13 cellular contexts compared by ENCODE assay signal in genomic region chr10:79491171-79491835, GRCh38. TPM values are rescaled to one million over a fixed set of nuclear protein-coding genes. Genes with fewer than 3 reads are reported as not detected.
DNase-seq lines count a peak whose midpoint lies in the region; ATAC-seq and TF ChIP-seq lines count a peak whose summit lies in the region.
"Had no signal": no experiment of that assay in that cellular context is flagged by ENCODE, and none has a peak within 500 bp of the region (broad histone marks: within the 10 kb centered on the region; RNA-seq: fewer than 3 reads in every experiment).

No MANE protein-coding gene starts in this region.

- H3K4me3 Mint-ChIP-seq in chondrocyte (ENCODE audit: unreplicated experiment) (no peak overlapping the region), progenitor cell of endocrine pancreas (ENCODE audit: low read depth) (no peak overlapping the region)
- H3K4me3 Mint-ChIP-seq in CD8-positive, alpha-beta memory T cell, result no peak overlapping the region

- no peak overlapping the region for H3K4me3 ChIP-seq in Loucy (ENCODE audit: low read length, poor library complexity, severe bottlenecking)
- no peak overlapping the region for H3K4me3 ChIP-seq in CD8-positive, alpha-beta memory T cell (ENCODE audit: low read length)

- no peaks in the 10 kb centered on the region for H4K20me1 ChIP-seq in Loucy (ENCODE audit: insufficient read depth, low read length, poor library complexity, severe bottlenecking)

- POLR2A ChIA-PET in CD8-positive, alpha-beta memory T cell (lab: Charles Lee), result no interaction called here

- no peaks in the 10 kb centered on the region for H3K9me2 ChIP-seq in Loucy (replicated peaks; ENCODE audit: low read depth, low read length)

- peaks cover 21% of the 10 kb centered on the region for H3K4me1 ChIP-seq in Loucy (ENCODE audit: insufficient read depth, low read length, poor library complexity, severe bottlenecking)
- H3K4me1 ChIP-seq in CD8-positive, alpha-beta memory T cell (ENCODE audit: insufficient read depth, low read length), result no peaks in the 10 kb centered on the region

- no peak overlapping the region for H3K27ac ChIP-seq in CD8-positive, alpha-beta memory T cell (ENCODE audit: low read depth, low read length)
- H3K27ac ChIP-seq: VCaP had no signal

- H3K36me3 ChIP-seq in Loucy (ENCODE audit: insufficient read depth, low read length), result no peaks in the 10 kb centered on the region
- H3K36me3 ChIP-seq in CD8-positive, alpha-beta memory T cell (ENCODE audit: insufficient read depth, low read length), result no peaks in the 10 kb centered on the region

- H3K9ac ChIP-seq in Loucy (ENCODE audit: low read depth, low read length, poor library complexity, severe bottlenecking), result no peak overlapping the region

- peak overlapping the region; percentile 19 for H3K27ac Mint-ChIP-seq in chondrocyte (ENCODE audit: unreplicated experiment)
- no peak overlapping the region for H3K27ac Mint-ChIP-seq in progenitor cell of endocrine pancreas
- peak overlapping the region in 1 of 8 donors; percentile 44 for H3K27ac Mint-ChIP-seq in CD8-positive, alpha-beta memory T cell

- peak overlapping the region; percentile 34; the same call in 1 of the 2 replicates for H2AFZ ChIP-seq in Loucy (ENCODE audit: low read length)

- ATAC-seq in GM21390 (IDR thresholded peaks at IDR 0.05; ENCODE audit: unreplicated experiment), result no peak
- ATAC-seq: sciatic nerve had no signal

- H3K36me3 Mint-ChIP-seq in chondrocyte (ENCODE audit: low read depth) (no peaks in the 10 kb centered on the region), progenitor cell of endocrine pancreas (ENCODE audit: insufficient read depth) (no peaks in the 10 kb centered on the region)
- H3K36me3 Mint-ChIP-seq in CD8-positive, alpha-beta memory T cell, result no peaks in the 10 kb centered on the region

- H3K4me2 ChIP-seq in Loucy (ENCODE audit: low read depth, low read length, poor library complexity, severe bottlenecking), result no peak overlapping the region

- H3K27me3 Mint-ChIP-seq in chondrocyte (ENCODE audit: low read depth) (peaks cover 3% of the 10 kb centered on the region), progenitor cell of endocrine pancreas (peaks cover 45% of the 10 kb centered on the region)
- peaks cover 9 to 12% of the 10 kb centered on the region in 2 donors for H3K27me3 Mint-ChIP-seq in CD8-positive, alpha-beta memory T cell

- TF ChIP-seq CTCF in Loucy (conservative IDR thresholded peaks at IDR 0.05; ENCODE audit: low read length), result peak; percentile 41
- no peak for TF ChIP-seq CTCF in chondrocyte (IDR thresholded peaks at IDR 0.05)
- TF ChIP-seq CTCF in progenitor cell of endocrine pancreas (IDR thresholded peaks at IDR 0.05; ENCODE audit: unreplicated experiment), result peak; percentile 27

- H3K9me3 Mint-ChIP-seq in chondrocyte (ENCODE audit: low read depth), result no peaks in the 10 kb centered on the region
- H3K9me3 Mint-ChIP-seq in progenitor cell of endocrine pancreas (ENCODE audit: low read depth), result no peaks in the 10 kb centered on the region
- no peaks in the 10 kb centered on the region for H3K9me3 Mint-ChIP-seq in CD8-positive, alpha-beta memory T cell

- no peaks in the 10 kb centered on the region for H3K27me3 ChIP-seq in Loucy (ENCODE audit: insufficient read depth, low read length, poor library complexity, severe bottlenecking)
- no peaks in the 10 kb centered on the region for H3K27me3 ChIP-seq in CD8-positive, alpha-beta memory T cell (ENCODE audit: insufficient read depth, low read length, poor library complexity, severe bottlenecking)

- CTCF ChIA-PET in CD8-positive, alpha-beta memory T cell (lab: Charles Lee), result interaction anchor here (2.1 kb wide), 1 partner anchor 117 kb away, joined by 6 read pairs; no protein-coding TSS in a partner anchor

- H3F3A ChIP-seq in Loucy (ENCODE audit: low read depth), result no peaks in the 10 kb centered on the region

- no peaks in the 10 kb centered on the region for H3K9me3 ChIP-seq in Loucy (ENCODE audit: insufficient read depth, low read depth, low read length)
- no peaks in the 10 kb centered on the region for H3K9me3 ChIP-seq in CD8-positive, alpha-beta memory T cell (ENCODE audit: low read length)

- DNase-seq in NCI-H2171 treated with DMSO at 0.1 percent for 48 hours (lab: John Stamatoyannopoulos, UW) (peak; percentile 57), NCI-H2171 (lab: John Stamatoyannopoulos, UW) (no peak), chondrocyte (ENCODE audit: low spot score) (no peak), progenitor cell of endocrine pancreas (ENCODE audit: low spot score, unreplicated experiment) (no peak), middle frontal gyrus (ENCODE audit: extremely low spot score, low spot score) (no peak)
- DNase-seq in CD8-positive, alpha-beta memory T cell, result no peak
- DNase-seq: 8988T; activated T-cell treated with anti-CD3 and anti-CD28 coated beads, Interleukin-2, amount 50 U/mL, for 48 hours; NCI-H1417 treated with DMSO at 0.1 percent for 48 hours had no signal

- peaks cover 46% of the 10 kb centered on the region for H3K4me1 Mint-ChIP-seq in chondrocyte (ENCODE audit: low read depth)
- H3K4me1 Mint-ChIP-seq in progenitor cell of endocrine pancreas (ENCODE audit: low read depth), result no peaks in the 10 kb centered on the region
- H3K4me1 Mint-ChIP-seq in CD8-positive, alpha-beta memory T cell, result no peaks in the 10 kb centered on the region

- H3K79me2 ChIP-seq in Loucy (ENCODE audit: insufficient read depth, low read length), result no peaks in the 10 kb centered on the region

RNA-seq across cellular contexts. Expression of gene EIF5AL1, which starts 21.0 kb away (rescaled TPM):
- total RNA-seq in chondrocyte, result 0.17 to 0.23 TPM (median 0.20 TPM) in 3 replicates
- total RNA-seq in progenitor cell of endocrine pancreas, result 0.11 and 0.12 TPM in 2 replicates
- total RNA-seq in CD8-positive, alpha-beta memory T cell, result 1 to 10 TPM; 2.6 to 2.9 TPM
- polyA plus RNA-seq in CD8-positive, alpha-beta memory T cell, result 0.16 TPM

RNA-seq across cellular contexts. Expression of gene ZCCHC24, which starts 45.9 kb away (rescaled TPM):
- 37.4 to 45.1 TPM (median 43.8 TPM) in 3 replicates for total RNA-seq in chondrocyte
- 1.3 and 1.6 TPM in 2 replicates for total RNA-seq in progenitor cell of endocrine pancreas
- total RNA-seq in CD8-positive, alpha-beta memory T cell, result under 1 TPM; 0.83 to 1.00 TPM
- 1.4 TPM for polyA plus RNA-seq in CD8-positive, alpha-beta memory T cell

Comparison
In these comparisons a context has a peak if more than half of its experiments do, and no peak if none do; other contexts are left out.
1. RNA of gene ZCCHC24, which starts 45.9 kb away (total RNA-seq): 37.4 to 45.1 TPM in chondrocyte; 1.3 to 1.6 TPM in progenitor cell of endocrine pancreas and 0.83 to 1.00 TPM in CD8-positive, alpha-beta memory T cell; every median in the first group is over 10 times any median in the second.